In genomic region chr5:11449217-11449616, GRCh38 we compare ENCODE assay signal across 24 cellular contexts.
DNase-seq lines count a peak whose midpoint lies in the region; ATAC-seq and TF ChIP-seq lines count a peak whose summit lies in the region.
"Had no signal": no experiment of that assay in that cellular context is flagged by ENCODE, and none has a peak within 500 bp of the region (broad histone marks: within the 10 kb centered on the region; RNA-seq: fewer than 3 reads in every experiment).

No MANE protein-coding gene starts in this region.

- peak; percentile 23 for DNase-seq in activated CD4-positive, alpha-beta T cell treated with anti-CD3 and anti-CD28 coated beads, Interleukin-2, amount 10 ng/mL, durations not matched to agents 24 days and 14 days
- no peak for DNase-seq in activated CD4-positive, alpha-beta T cell treated with anti-CD3 and anti-CD28 coated beads, Interleukin-2, amount 50 U/mL, for 48 hours
- DNase-seq in NCI-H446 (lab: John Stamatoyannopoulos, UW) (peak; percentile 60 to 86), neural progenitor cell (ENCODE audit: low spot score) (peak; percentile 69), smooth muscle cell (lab: John Stamatoyannopoulos, UW; ENCODE audit: unreplicated experiment) (no peak)
- DNase-seq in effector CD8-positive, alpha-beta T cell (lab: John Stamatoyannopoulos, UW), result no peak
- DNase-seq: 8988T; ACHN; AML-193; BE2C; CD4-positive, alpha-beta T cell; CD8-positive, alpha-beta memory T cell; DMS 273 treated with DMSO at 0.1 percent for 48 hours; DMS79; EL; GDM1; GOT3; HFFc6 had no signal

- intact Hi-C loops in activated CD4-positive, alpha-beta T cell treated with anti-CD3 and anti-CD28 coated beads, Interleukin-2, amount 10 ng/mL, durations not matched to agents 24 days and 14 days (cut with micrococcal nuclease), result no loop called here

- H3K4me3 ChIP-seq in neural progenitor cell, result no peak overlapping the region
- no peak overlapping the region for H3K4me3 ChIP-seq in smooth muscle cell
- H3K4me3 ChIP-seq: A549; BLaER1 treated with 17β-estradiol and CSF1 and Interleukin-3, amounts not matched to agents 10 nM and 100 nM; GM12878; HAP-1 had no signal

- H3K79me2 ChIP-seq in neural progenitor cell (ENCODE audit: low read depth) (no peaks in the 10 kb centered on the region), smooth muscle cell (ENCODE audit: low read depth) (no peaks in the 10 kb centered on the region)

- H3F3A ChIP-seq in neural progenitor cell (ENCODE audit: low read depth) (no peaks in the 10 kb centered on the region), smooth muscle cell (ENCODE audit: low read depth) (no peaks in the 10 kb centered on the region)

- no peaks in the 10 kb centered on the region for H3K27me3 Mint-ChIP-seq in activated CD4-positive, alpha-beta T cell treated with anti-CD3 and anti-CD28 coated beads, Interleukin-2, amount 10 ng/mL, durations not matched to agents 24 days and 14 days
- H3K27me3 Mint-ChIP-seq in neural progenitor cell (ENCODE audit: insufficient read depth, low read depth), result no peaks in the 10 kb centered on the region
- H3K27me3 Mint-ChIP-seq: CD4-positive, alpha-beta T cell; CD8-positive, alpha-beta memory T cell had no signal

- H3K4me3 Mint-ChIP-seq in activated CD4-positive, alpha-beta T cell treated with anti-CD3 and anti-CD28 coated beads, Interleukin-2, amount 10 ng/mL, durations not matched to agents 24 days and 14 days, result no peak overlapping the region
- H3K4me3 Mint-ChIP-seq in neural progenitor cell, result no peak overlapping the region
- H3K4me3 Mint-ChIP-seq: CD14-positive monocyte; CD4-positive, alpha-beta T cell; CD8-positive, alpha-beta memory T cell; HFFc6 had no signal

- H2AFZ ChIP-seq in neural progenitor cell (replicated peaks), result no peak overlapping the region
- no peak overlapping the region for H2AFZ ChIP-seq in smooth muscle cell (ENCODE audit: low read depth)

- no peaks in the 10 kb centered on the region for H3K4me1 Mint-ChIP-seq in activated CD4-positive, alpha-beta T cell treated with anti-CD3 and anti-CD28 coated beads, Interleukin-2, amount 10 ng/mL, durations not matched to agents 24 days and 14 days
- H3K4me1 Mint-ChIP-seq in neural progenitor cell, result peaks cover 15% of the 10 kb centered on the region
- H3K4me1 Mint-ChIP-seq: CD14-positive monocyte; CD8-positive, alpha-beta memory T cell had no signal

- H3K4me2 ChIP-seq in neural progenitor cell (peak overlapping the region; percentile 33), smooth muscle cell (no peak overlapping the region)
- H3K4me2 ChIP-seq: A549; BLaER1 treated with 17β-estradiol and CSF1 and Interleukin-3, amounts not matched to agents 10 nM and 100 nM had no signal

- H3K36me3 ChIP-seq in neural progenitor cell (no peaks in the 10 kb centered on the region), smooth muscle cell (ENCODE audit: low read depth) (no peaks in the 10 kb centered on the region)
- H3K36me3 ChIP-seq: BE2C; BLaER1 treated with 17β-estradiol and CSF1 and Interleukin-3, amounts not matched to agents 10 nM and 100 nM; HAP-1 had no signal

- no peaks in the 10 kb centered on the region for H3K27me3 ChIP-seq in neural progenitor cell
- no peaks in the 10 kb centered on the region for H3K27me3 ChIP-seq in smooth muscle cell (ENCODE audit: low read depth)
- H3K27me3 ChIP-seq: BE2C; BLaER1 treated with 17β-estradiol and CSF1 and Interleukin-3, amounts not matched to agents 10 nM and 100 nM had no signal

- H3K27ac ChIP-seq in neural progenitor cell (no peak overlapping the region), smooth muscle cell (ENCODE audit: low read depth) (no peak overlapping the region)
- H3K27ac ChIP-seq: A549; BLaER1 treated with 17β-estradiol and CSF1 and Interleukin-3, amounts not matched to agents 10 nM and 100 nM had no signal

- TF ChIP-seq CTCF in neural progenitor cell (IDR thresholded peaks at IDR 0.05) (no peak), smooth muscle cell (IDR thresholded peaks at IDR 0.05; ENCODE audit: borderline replicate concordance, insufficient read depth, poor library complexity, severe bottlenecking) (no peak)

- H3K4me1 ChIP-seq in neural progenitor cell (peaks cover 23% of the 10 kb centered on the region), smooth muscle cell (ENCODE audit: low read depth) (peaks cover 13% of the 10 kb centered on the region)
- H3K4me1 ChIP-seq: A549, BE2C, HAP-1 had no signal

- H3K9me3 Mint-ChIP-seq in activated CD4-positive, alpha-beta T cell treated with anti-CD3 and anti-CD28 coated beads, Interleukin-2, amount 10 ng/mL, durations not matched to agents 24 days and 14 days, result no peaks in the 10 kb centered on the region
- H3K9me3 Mint-ChIP-seq in neural progenitor cell, result peaks cover 2% of the 10 kb centered on the region
- H3K9me3 Mint-ChIP-seq: CD4-positive, alpha-beta T cell had no signal

- no peaks in the 10 kb centered on the region for H3K9me3 ChIP-seq in neural progenitor cell (ENCODE audit: low read depth)
- H3K9me3 ChIP-seq in smooth muscle cell (replicated peaks; ENCODE audit: low read depth), result no peaks in the 10 kb centered on the region
- H3K9me3 ChIP-seq: A549; BE2C; BLaER1 treated with 17β-estradiol and CSF1 and Interleukin-3, amounts not matched to agents 10 nM and 100 nM; HAP-1 had no signal

- ATAC-seq in GM18519 (IDR thresholded peaks at IDR 0.05; ENCODE audit: low FRiP score, unreplicated experiment), result no peak
- ATAC-seq: A549, GM12878 had no signal

- H3K27ac Mint-ChIP-seq in activated CD4-positive, alpha-beta T cell treated with anti-CD3 and anti-CD28 coated beads, Interleukin-2, amount 10 ng/mL, durations not matched to agents 24 days and 14 days, result no peak overlapping the region
- no peak overlapping the region for H3K27ac Mint-ChIP-seq in neural progenitor cell
- H3K27ac Mint-ChIP-seq: CD4-positive, alpha-beta T cell; HFFc6 had no signal

- H3K9ac ChIP-seq in neural progenitor cell (no peak overlapping the region), smooth muscle cell (ENCODE audit: low read depth) (no peak overlapping the region)
- H3K9ac ChIP-seq: BLaER1 treated with 17β-estradiol and CSF1 and Interleukin-3, amounts not matched to agents 10 nM and 100 nM had no signal

- no peaks in the 10 kb centered on the region for H3K36me3 Mint-ChIP-seq in activated CD4-positive, alpha-beta T cell treated with anti-CD3 and anti-CD28 coated beads, Interleukin-2, amount 10 ng/mL, durations not matched to agents 24 days and 14 days (ENCODE audit: low read depth)
- H3K36me3 Mint-ChIP-seq in neural progenitor cell, result peaks cover 3% of the 10 kb centered on the region
- H3K36me3 Mint-ChIP-seq: CD14-positive monocyte; CD8-positive, alpha-beta memory T cell had no signal

- WGBS in smooth muscle cell (ENCODE audit: low lambda C conversion rate), result 87% methylated on average over 4 of the region's 4 CpGs

- H4K20me1 ChIP-seq in neural progenitor cell (ENCODE audit: low read depth) (no peaks in the 10 kb centered on the region), smooth muscle cell (ENCODE audit: low read depth) (no peaks in the 10 kb centered on the region)
- H4K20me1 ChIP-seq: BLaER1 treated with 17β-estradiol and CSF1 and Interleukin-3, amounts not matched to agents 10 nM and 100 nM had no signal

Comparison
In these comparisons a context has a peak if more than half of its experiments do, and no peak if none do; other contexts are left out.
1. DNase-seq: peak in activated CD4-positive, alpha-beta T cell treated with anti-CD3 and anti-CD28 coated beads, Interleukin-2, amount 10 ng/mL, durations not matched to agents 24 days and 14 days (single experiment), NCI-H446 (2 of 2) and neural progenitor cell (single experiment); none in activated CD4-positive, alpha-beta T cell treated with anti-CD3 and anti-CD28 coated beads, Interleukin-2, amount 50 U/mL, for 48 hours (0 of 2), smooth muscle cell (single experiment) and effector CD8-positive, alpha-beta T cell (single experiment).